Comparison of ENCODE assay signal across 20 cellular contexts in genomic region chr16:24024971-24025370, GRCh38.
"Had no signal": no experiment of that assay in that cellular context is flagged by ENCODE, and none has a peak within 500 bp of the region (broad histone marks: within the 10 kb centered on the region; RNA-seq: fewer than 3 reads in every experiment).

No MANE protein-coding gene starts in this region.

- H3K27ac Mint-ChIP-seq: dendritic cell treated with granulocyte-macrophage colony-stimulating factor and Interleukin-4, amounts not matched to agents 40 ng/mL and 50 ng/mL, for 4 days; type B pancreatic cell had no signal

- H3K9me3 Mint-ChIP-seq: dendritic cell treated with granulocyte-macrophage colony-stimulating factor and Interleukin-4, amounts not matched to agents 40 ng/mL and 50 ng/mL, for 4 days; natural killer cell; neural crest cell; type B pancreatic cell had no signal

- H3K27me3 ChIP-seq: right atrium auricular region, sigmoid colon, thyroid gland, uterus had no signal

- H3K9me3 ChIP-seq: esophagus squamous epithelium, gastroesophageal sphincter, mucosa of descending colon, right atrium auricular region, sigmoid colon, suprapubic skin, thyroid gland, uterus had no signal

- H3K4me1 Mint-ChIP-seq: neural crest cell had no signal

- H3K4me1 ChIP-seq: esophagus squamous epithelium, gastroesophageal sphincter, right atrium auricular region, sigmoid colon, suprapubic skin, thyroid gland, uterus had no signal

- H3K4me3 Mint-ChIP-seq: dendritic cell treated with granulocyte-macrophage colony-stimulating factor and Interleukin-4, amounts not matched to agents 40 ng/mL and 50 ng/mL, for 4 days; natural killer cell; neural crest cell; type B pancreatic cell had no signal

- H3K4me3 ChIP-seq: esophagus squamous epithelium, gastroesophageal sphincter, mucosa of descending colon, right atrium auricular region, sigmoid colon, skin epidermis, suprapubic skin, thyroid gland, uterus had no signal

- DNase-seq: esophagus squamous epithelium; foreskin fibroblast; glutamatergic neuron; islet precursor cell; mammary epithelial cell; mucosa of descending colon; natural killer cell; posterior cingulate gyrus; sigmoid colon; stimulated activated naive CD8-positive, alpha-beta T cell treated with anti-CD3 and anti-CD28 coated beads, Interleukin-15, Interleukin-2, amounts not matched to agents 100 U/mL and 50 U/mL, for 24 hours; thyroid gland; uterus had no signal

- ATAC-seq: gastroesophageal sphincter; left lobe of liver; mucosa of descending colon; natural killer cell; stimulated activated naive CD8-positive, alpha-beta T cell treated with anti-CD3 and anti-CD28 coated beads, Interleukin-15, Interleukin-2, amounts not matched to agents 100 U/mL and 50 U/mL, for 24 hours had no signal

- H3K36me3 Mint-ChIP-seq: type B pancreatic cell had no signal

- H3K36me3 ChIP-seq: esophagus squamous epithelium, gastroesophageal sphincter, right atrium auricular region, sigmoid colon, suprapubic skin, thyroid gland, uterus had no signal

- H3K27ac ChIP-seq: esophagus squamous epithelium, gastroesophageal sphincter, right atrium auricular region, sigmoid colon, skin epidermis, suprapubic skin, thyroid gland, uterus had no signal

- H3K27me3 Mint-ChIP-seq: dendritic cell treated with granulocyte-macrophage colony-stimulating factor and Interleukin-4, amounts not matched to agents 40 ng/mL and 50 ng/mL, for 4 days had no signal
